23 cellular contexts compared by ENCODE assay signal in genomic region chr5:114308017-114308416, GRCh38. TPM values are rescaled to one million over a fixed set of nuclear protein-coding genes. Genes with fewer than 3 reads are reported as not detected.
A peak's percentile ranks its signal among the peaks of the same experiment; 100 is the strongest.
DNase-seq lines count a peak whose midpoint lies in the region; ATAC-seq and TF ChIP-seq lines count a peak whose summit lies in the region.
"Had no signal": no experiment of that assay in that cellular context is flagged by ENCODE, and none has a peak within 500 bp of the region (broad histone marks: within the 10 kb centered on the region; RNA-seq: fewer than 3 reads in every experiment).

No MANE protein-coding gene starts in this region.

- H3K4me2 ChIP-seq in GM23338 (0 out of 2 replicates have a peak overlapping the region, but pooled peaks have one; percentile 0), neuronal stem cell (ENCODE audit: insufficient read depth, low read length, poor library complexity, severe bottlenecking) (no peak overlapping the region)

- H2AK5ac ChIP-seq in neuronal stem cell (ENCODE audit: low read depth, low read length): no peak overlapping the region

- no peaks in the 10 kb centered on the region for H3K9me2 ChIP-seq in GM23338 (ENCODE audit: insufficient read depth)

- H3K9ac ChIP-seq in neuronal stem cell (ENCODE audit: low read depth, low read length, poor library complexity): no peak overlapping the region

- no peak overlapping the region for H3K23ac ChIP-seq in neuronal stem cell (ENCODE audit: low read depth, low read length, poor library complexity)

- no peaks in the 10 kb centered on the region for H3K27me3 Mint-ChIP-seq in GM23338 (ENCODE audit: insufficient read depth, low read depth, poor library complexity)
- no peaks in the 10 kb centered on the region for H3K27me3 Mint-ChIP-seq in activated CD8-positive, alpha-beta T cell treated with anti-CD3 and anti-CD28 coated beads, Interleukin-2, amount 10 ng/mL, durations not matched to agents 7 days and 5 days (ENCODE audit: low read depth)

- peak; percentile 18 for DNase-seq in GM23338 (ENCODE audit: low spot score)
- peak; percentile 72 for DNase-seq in NCI-H146 treated with DMSO at 0.1 percent for 48 hours (lab: John Stamatoyannopoulos, UW; ENCODE audit: unreplicated experiment)
- DNase-seq in iPS DF 19.7 (ENCODE audit: low read depth, low spot score): peak; percentile 17
- DNase-seq in neuronal stem cell (ENCODE audit: low spot score): peak; percentile 57
- no peak for DNase-seq in NCI-H1092 (lab: John Stamatoyannopoulos, UW)
- DNase-seq in HuH-7.5 (ENCODE audit: low spot score): no peak
- DNase-seq in activated CD8-positive, alpha-beta T cell treated with anti-CD3 and anti-CD28 coated beads, Interleukin-2, amount 10 ng/mL, durations not matched to agents 7 days and 5 days: no peak
- DNase-seq: AML-193; C1 segment of cervical spinal cord; Calu3; CD8-positive, alpha-beta T cell; DMS153; NCI-H1105 treated with DMSO at 0.1 percent for 48 hours; NCI-H1694 treated with DMSO at 0.1 percent for 48 hours; NCI-H2081 treated with DMSO at 0.1 percent for 48 hours; NCI-H2171 treated with DMSO at 0.1 percent for 48 hours; NCI-H526; SW 1271 had no signal

- H3K4ac ChIP-seq in neuronal stem cell (ENCODE audit: low read length): no peak overlapping the region

- H3K27me3 ChIP-seq in GM23338 (ENCODE audit: insufficient read depth) (no peaks in the 10 kb centered on the region), neuronal stem cell (ENCODE audit: control insufficient read depth in 3 of 3, insufficient read depth in 3 of 3, low read depth in 1 of 3, low read length in 3 of 3) (no peaks in the 10 kb centered on the region)

- no peaks in the 10 kb centered on the region for H3K36me3 Mint-ChIP-seq in GM23338 (ENCODE audit: low read depth)
- H3K36me3 Mint-ChIP-seq in activated CD8-positive, alpha-beta T cell treated with anti-CD3 and anti-CD28 coated beads, Interleukin-2, amount 10 ng/mL, durations not matched to agents 7 days and 5 days (ENCODE audit: low read depth): no peaks in the 10 kb centered on the region
- H3K36me3 Mint-ChIP-seq: CD8-positive, alpha-beta T cell; IgD-negative memory B cell had no signal

- no peak for TF ChIP-seq CTCF in GM23338 (conservative IDR thresholded peaks at IDR 0.05; ENCODE audit: low read depth in 2 of 2)

- H2BK120ac ChIP-seq in neuronal stem cell (ENCODE audit: low read depth, low read length): no peak overlapping the region

- H3K14ac ChIP-seq in neuronal stem cell (ENCODE audit: low read length): no peak overlapping the region

- H4K91ac ChIP-seq in neuronal stem cell (ENCODE audit: low read depth, low read length, poor library complexity): no peak overlapping the region

- no peak overlapping the region for H2BK5ac ChIP-seq in neuronal stem cell (ENCODE audit: low read length)

- no peak overlapping the region for H3K27ac Mint-ChIP-seq in GM23338
- no peak overlapping the region for H3K27ac Mint-ChIP-seq in activated CD8-positive, alpha-beta T cell treated with anti-CD3 and anti-CD28 coated beads, Interleukin-2, amount 10 ng/mL, durations not matched to agents 7 days and 5 days
- H3K27ac Mint-ChIP-seq: CD8-positive, alpha-beta T cell; IgD-negative memory B cell had no signal

- peak; percentile 82 for ATAC-seq in GM23338
- no peak for ATAC-seq in activated CD8-positive, alpha-beta T cell treated with anti-CD3 and anti-CD28 coated beads, Interleukin-2, amount 10 ng/mL, durations not matched to agents 7 days and 5 days
- ATAC-seq: CD8-positive, alpha-beta T cell; Right ventricle myocardium inferior had no signal

- no peak overlapping the region for H3K18ac ChIP-seq in neuronal stem cell (ENCODE audit: low read length)

- H3K4me3 ChIP-seq in GM23338: no peak overlapping the region
- H3K4me3 ChIP-seq in neuronal stem cell (ENCODE audit: low read length in 2 of 2): no peak overlapping the region

- H3K4me3 Mint-ChIP-seq in GM23338: no peak overlapping the region
- H3K4me3 Mint-ChIP-seq in activated CD8-positive, alpha-beta T cell treated with anti-CD3 and anti-CD28 coated beads, Interleukin-2, amount 10 ng/mL, durations not matched to agents 7 days and 5 days: no peak overlapping the region
- H3K4me3 Mint-ChIP-seq: CD8-positive, alpha-beta T cell; IgD-negative memory B cell had no signal

- WGBS in neuronal stem cell (ENCODE audit: extremely low coverage in 2 of 2, insufficient read length in 2 of 2, insufficient replicate concordance in 1 of 2), 2 donors: no CpG with 5 or more reads among the region's 1 CpG

- no peaks in the 10 kb centered on the region for H3K9me3 ChIP-seq in neuronal stem cell (replicated peaks in 1 of 2; ENCODE audit: control insufficient read depth in 2 of 2, insufficient read depth in 1 of 2, low read depth in 1 of 2, low read length in 2 of 2)

- H3K36me3 ChIP-seq in GM23338 (ENCODE audit: insufficient read depth) (no peaks in the 10 kb centered on the region), neuronal stem cell (replicated peaks in 1 of 2; ENCODE audit: control insufficient read depth in 2 of 2, insufficient read depth in 2 of 2, low read length in 2 of 2) (no peaks in the 10 kb centered on the region)

- H3K4me1 ChIP-seq in GM23338 (ENCODE audit: insufficient read depth) (peaks cover 25% of the 10 kb centered on the region), neuronal stem cell (ENCODE audit: control insufficient read depth in 2 of 2, insufficient read depth in 1 of 2, low read depth in 1 of 2, low read length in 2 of 2) (peaks cover 0 to 10% of the 10 kb centered on the region in 2 donors)

- no peak overlapping the region for H2BK12ac ChIP-seq in neuronal stem cell (ENCODE audit: low read length)

- H3K79me2 ChIP-seq in GM23338 (replicated peaks; ENCODE audit: insufficient read depth): no peaks in the 10 kb centered on the region

- H4K8ac ChIP-seq in neuronal stem cell (ENCODE audit: low read depth, low read length): no peak overlapping the region

- H2AFZ ChIP-seq in GM23338 (no peak overlapping the region), neuronal stem cell (ENCODE audit: low read length) (no peak overlapping the region)

- no peak overlapping the region for H2BK15ac ChIP-seq in neuronal stem cell (ENCODE audit: low read length)

- peaks cover 38% of the 10 kb centered on the region for H3K4me1 Mint-ChIP-seq in GM23338
- no peaks in the 10 kb centered on the region for H3K4me1 Mint-ChIP-seq in activated CD8-positive, alpha-beta T cell treated with anti-CD3 and anti-CD28 coated beads, Interleukin-2, amount 10 ng/mL, durations not matched to agents 7 days and 5 days (ENCODE audit: low read depth)
- H3K4me1 Mint-ChIP-seq: IgD-negative memory B cell had no signal

- CTCF ChIA-PET in activated CD8-positive, alpha-beta T cell treated with anti-CD3 and anti-CD28 coated beads, Interleukin-2, amount 10 ng/mL, durations not matched to agents 7 days and 5 days (lab: Charles Lee): no interaction called here

- POLR2A ChIA-PET in activated CD8-positive, alpha-beta T cell treated with anti-CD3 and anti-CD28 coated beads, Interleukin-2, amount 10 ng/mL, durations not matched to agents 7 days and 5 days (lab: Charles Lee): no interaction called here

- H3F3A ChIP-seq in GM23338 (replicated peaks; ENCODE audit: low read depth): no peaks in the 10 kb centered on the region

- no peaks in the 10 kb centered on the region for H4K20me1 ChIP-seq in GM23338 (replicated peaks; ENCODE audit: insufficient read depth)

- H3K79me1 ChIP-seq in neuronal stem cell (ENCODE audit: low read depth, low read length): no peaks in the 10 kb centered on the region

- H3K9me3 Mint-ChIP-seq in GM23338: no peaks in the 10 kb centered on the region
- no peaks in the 10 kb centered on the region for H3K9me3 Mint-ChIP-seq in activated CD8-positive, alpha-beta T cell treated with anti-CD3 and anti-CD28 coated beads, Interleukin-2, amount 10 ng/mL, durations not matched to agents 7 days and 5 days (ENCODE audit: insufficient read depth)
- H3K9me3 Mint-ChIP-seq: CD8-positive, alpha-beta T cell; IgD-negative memory B cell had no signal

- H3K27ac ChIP-seq in GM23338 (ENCODE audit: low read depth): no peak overlapping the region
- no peak overlapping the region for H3K27ac ChIP-seq in neuronal stem cell (replicated peaks; ENCODE audit: low read length)
- H3K27ac ChIP-seq: HL-60 had no signal

TF ChIP-seq in GM23338, 12 proteins besides CTCF, POLR2A, EP300 and RAD21 (continues in another document):
- no peak for TF ChIP-seq EZH2 (IDR thresholded peaks at IDR 0.05; ENCODE audit: low read depth, unreplicated experiment)
- no peak for TF ChIP-seq REST (IDR thresholded peaks at IDR 0.05; ENCODE audit: unreplicated experiment)

RNA-seq across cellular contexts. Expression of gene KCNN2, which starts 53.9 kb away (rescaled TPM):
- 14.7 and 24.7 TPM in 2 replicates for total RNA-seq in GM23338 (2014; rRNA removed; shearing (Covaris generic))
- polyA plus RNA-seq in GM23338 (2016; fragmentation: Nextera tagmentation; extraction: Ambion mirVana): 12.9 and 15.9 TPM in 2 replicates
- polyA plus RNA-seq in neuronal stem cell (2013, experiment 1 of 2): 2.1 TPM
- polyA plus RNA-seq in neuronal stem cell (2013, experiment 2 of 2): 2.2 TPM
- not detected for total RNA-seq in activated CD8-positive, alpha-beta T cell treated with anti-CD3 and anti-CD28 coated beads, Interleukin-2, amount 10 ng/mL, durations not matched to agents 7 days and 5 days
- total RNA-seq: A172; CD8-positive, alpha-beta T cell; HT-29 had no signal
- polyA plus RNA-seq: IgD-negative memory B cell had no signal

Comparison
In these comparisons a context has a peak if more than half of its experiments do, and no peak if none do; other contexts are left out.
1. DNase-seq: peak in GM23338 (single experiment), NCI-H146 treated with DMSO at 0.1 percent for 48 hours (single experiment), iPS DF 19.7 (single experiment) and neuronal stem cell (single experiment); none in NCI-H1092 (single experiment), HuH-7.5 (single experiment) and activated CD8-positive, alpha-beta T cell treated with anti-CD3 and anti-CD28 coated beads, Interleukin-2, amount 10 ng/mL, durations not matched to agents 7 days and 5 days (single experiment).
2. RNA of gene KCNN2, which starts 53.9 kb away (total RNA-seq): 14.7 to 24.7 TPM in GM23338; not detected in activated CD8-positive, alpha-beta T cell treated with anti-CD3 and anti-CD28 coated beads, Interleukin-2, amount 10 ng/mL, durations not matched to agents 7 days and 5 days; every median in the first group is over 10 times any median in the second.